Comparison of ENCODE assay signal across 1 cellular context in genomic region chr2:219331560-219332213, GRCh38.
A peak's percentile ranks its signal among the peaks of the same experiment; 100 is the strongest.
TF ChIP-seq lines count a peak whose summit lies in the region.

No MANE protein-coding gene starts in this region.

TF ChIP-seq in HCT116, 20 proteins besides CTCF, POLR2A, EP300 and RAD21 (continued from another document):
- peak; percentile 77 for TF ChIP-seq REST (IDR thresholded peaks at IDR 0.05; ENCODE audit: low read depth)
- no peak for TF ChIP-seq CEBPB (IDR thresholded peaks at IDR 0.05; ENCODE audit: low read depth)
